In the genomic region with DNA sequence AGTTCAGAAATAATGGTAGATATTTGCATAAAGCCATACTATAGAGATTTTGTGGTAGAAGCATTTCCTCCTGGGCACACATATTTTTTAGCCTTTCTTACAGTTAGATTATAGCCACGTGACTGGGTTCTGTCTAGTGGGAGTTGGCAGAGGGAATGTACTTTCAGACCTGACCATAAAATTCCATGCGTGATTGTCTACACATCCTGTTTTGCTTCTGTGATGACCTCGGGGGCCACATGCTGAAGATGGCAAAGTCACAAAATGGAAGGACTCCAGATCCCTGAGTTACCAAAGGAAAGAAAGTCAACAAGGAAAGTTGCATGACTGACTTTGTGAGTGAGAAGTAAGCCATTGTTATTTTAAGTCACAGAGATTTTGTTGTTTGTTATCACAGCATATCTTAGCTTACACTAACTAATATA, we compare ENCODE assay signal across 15 cellular contexts. TPM values are rescaled to one million over a fixed set of nuclear protein-coding genes. Genes with fewer than 3 reads are reported as not detected.
A peak's percentile ranks its signal among the peaks of the same experiment; 100 is the strongest.
DNase-seq lines count a peak whose midpoint lies in the region; ATAC-seq, FAIRE-seq and TF ChIP-seq lines count a peak whose summit lies in the region.
"Had no signal": no experiment of that assay in that cellular context is flagged by ENCODE, and none has a peak within 500 bp of the region (broad histone marks: within the 10 kb centered on the region; RNA-seq: fewer than 3 reads in every experiment).

No MANE protein-coding gene starts in this region.

- no peak overlapping the region for H2BK5ac ChIP-seq in IMR-90 (ENCODE audit: low read depth, low read length, poor library complexity, severe bottlenecking)

- no peaks in the 10 kb centered on the region for H3K36me3 ChIP-seq in IMR-90 (ENCODE audit: control insufficient read depth, insufficient read depth, low read length)
- H3K36me3 ChIP-seq in GM12878 (ENCODE audit: control insufficient read depth in 2 of 2, insufficient read depth in 2 of 2, low read length in 1 of 2) = no peaks in the 10 kb centered on the region
- no peaks in the 10 kb centered on the region for H3K36me3 ChIP-seq in upper lobe of left lung
- H3K36me3 ChIP-seq in CD8-positive, alpha-beta T cell (ENCODE audit: insufficient read depth, low read length) = no peaks in the 10 kb centered on the region
- H3K36me3 ChIP-seq: adrenal gland, Peyer's patch had no signal

- no peaks in the 10 kb centered on the region for H3K9me1 ChIP-seq in IMR-90 (ENCODE audit: insufficient read depth, low read length)

- H3K79me1 ChIP-seq in IMR-90 (ENCODE audit: low read depth in 1 of 2, low read length in 2 of 2) = no peaks in the 10 kb centered on the region

- ATAC-seq in IMR-90 (ENCODE audit: low read depth) (no peak), GM12878 (peak; percentile 63; the same call in 2 of the 3 replicates), left colon (peak; percentile 66), upper lobe of left lung (ENCODE audit: low FRiP score in 2 of 2) (no peak)
- ATAC-seq in CD8-positive, alpha-beta T cell = no peak

- TF ChIP-seq EP300 in GM12878 (IDR thresholded peaks at IDR 0.05; ENCODE audit: borderline replicate concordance in 1 of 2, control insufficient read depth in 1 of 2, low read depth in 2 of 2, low read length in 2 of 2) (no peak), upper lobe of left lung (IDR thresholded peaks at IDR 0.05) (no peak)

- H4K8ac ChIP-seq in IMR-90 (ENCODE audit: low read depth in 2 of 2, low read length in 2 of 2) = no peak overlapping the region

- H3K9me3 ChIP-seq in IMR-90 (ENCODE audit: control insufficient read depth, insufficient read depth, low read length) (no peaks in the 10 kb centered on the region), GM12878 (replicated peaks; ENCODE audit: control insufficient read depth, insufficient read depth, low read length) (no peaks in the 10 kb centered on the region), upper lobe of left lung (no peaks in the 10 kb centered on the region)
- H3K9me3 ChIP-seq in CD8-positive, alpha-beta T cell (ENCODE audit: low read length) = no peaks in the 10 kb centered on the region
- H3K9me3 ChIP-seq: adrenal gland, Peyer's patch had no signal

- H3K4me2 ChIP-seq in IMR-90 (ENCODE audit: low read depth, low read length) (no peak overlapping the region), GM12878 (ENCODE audit: control insufficient read depth, insufficient read depth) (no peak overlapping the region; the same call in 1 of the 2 replicates)
- H3K4me2 ChIP-seq: KMS-11 had no signal

- no peaks in the 10 kb centered on the region for H3K9me3 Mint-ChIP-seq in CD8-positive, alpha-beta T cell

- H2AFZ ChIP-seq in IMR-90 (replicated peaks; ENCODE audit: low read length, poor library complexity) = no peak overlapping the region
- H2AFZ ChIP-seq in GM12878 (ENCODE audit: control insufficient read depth, low read depth, low read length) = no peak overlapping the region
- H2AFZ ChIP-seq: parathyroid adenoma had no signal

- H4K20me1 ChIP-seq in IMR-90 (ENCODE audit: insufficient read depth, low read length) (no peaks in the 10 kb centered on the region), GM12878 (ENCODE audit: control insufficient read depth, insufficient read depth) (no peaks in the 10 kb centered on the region)

- no peak overlapping the region for H3K14ac ChIP-seq in IMR-90 (replicated peaks; ENCODE audit: low read depth, low read length)

- DNase-seq in GM03348 (ENCODE audit: low spot score) (peak; percentile 37), IMR-90 (peak; percentile 2), GM12878 (ENCODE audit: low read depth, low spot score) (no peak), left colon (no peak), upper lobe of left lung (no peak), NCI-H1105 treated with DMSO at 0.1 percent for 48 hours (lab: John Stamatoyannopoulos, UW) (no peak), NCI-H2107 treated with DMSO at 0.1 percent for 48 hours (lab: John Stamatoyannopoulos, UW; ENCODE audit: unreplicated experiment) (no peak)
- no peak for DNase-seq in CD8-positive, alpha-beta T cell
- DNase-seq: mesendoderm, NCI-H2171, Peyer's patch had no signal

- H3K36me3 Mint-ChIP-seq in CD8-positive, alpha-beta T cell = no peaks in the 10 kb centered on the region

- H3K4me3 ChIP-seq in IMR-90 (ENCODE audit: insufficient read depth, low read depth, low read length) = no peak overlapping the region
- no peak overlapping the region for H3K4me3 ChIP-seq in GM12878
- H3K4me3 ChIP-seq in upper lobe of left lung = no peak overlapping the region
- no peak overlapping the region for H3K4me3 ChIP-seq in CD8-positive, alpha-beta T cell (ENCODE audit: low read depth, low read length)
- H3K4me3 ChIP-seq: adrenal gland, Peyer's patch had no signal

- H2AK5ac ChIP-seq in IMR-90 (ENCODE audit: low read depth, low read length) = no peak overlapping the region

- intact Hi-C loops in IMR-90 (cut with micrococcal nuclease) = no loop called here
- intact Hi-C loops in GM12878 (cut with micrococcal nuclease; ENCODE audit: unreplicated experiment) = no loop called here
- intact Hi-C loops in left colon (cut with DNase I, micrococcal nuclease) = no loop called here
- intact Hi-C loops in CD8-positive, alpha-beta T cell (cut with DNase I, micrococcal nuclease) = no loop called here

- no peak overlapping the region for H2BK120ac ChIP-seq in IMR-90 (ENCODE audit: low read depth, low read length)

- H3K56ac ChIP-seq in IMR-90 (ENCODE audit: extremely low read depth, insufficient read depth, low read length) = no peak overlapping the region

- H3K79me2 ChIP-seq in GM12878 (ENCODE audit: control insufficient read depth, insufficient read depth, low read length) = no peaks in the 10 kb centered on the region
- H3K79me2 ChIP-seq: parathyroid adenoma had no signal

- POLR2A ChIA-PET in IMR-90 (lab: Charles Lee; ENCODE audit: unreplicated experiment) (no interaction called here), GM12878 (lab: Charles Lee) (no interaction called here)
- POLR2A ChIA-PET in CD8-positive, alpha-beta T cell (lab: Charles Lee) = no interaction called here

- SMC1A ChIA-PET in GM12878 (lab: Charles Lee; ENCODE audit: uncharacterized antibody, unreplicated experiment) = interaction anchor here (0.6 kb wide), 1 partner anchor 1285 kb away, joined by 3 read pairs; no protein-coding TSS in a partner anchor

- H3K18ac ChIP-seq in IMR-90 (ENCODE audit: low read depth, low read length) = no peak overlapping the region

- H2BK15ac ChIP-seq in IMR-90 (ENCODE audit: low read depth, low read length) = no peak overlapping the region

- TF ChIP-seq POLR2A in IMR-90 (IDR thresholded peaks at IDR 0.05; ENCODE audit: low read depth, low read length) (no peak), GM12878 (IDR thresholded peaks at IDR 0.05; ENCODE audit: low read depth, low read length) (no peak), upper lobe of left lung (IDR thresholded peaks at IDR 0.05) (no peak)

- TF ChIP-seq CTCF in IMR-90 (conservative IDR thresholded peaks at IDR 0.05; ENCODE audit: low read depth, low read length) (no peak), GM12878 (IDR thresholded peaks at IDR 0.05 in 2 of 3, conservative IDR thresholded peaks at IDR 0.05 in 1 of 3; ENCODE audit: control insufficient read depth in 2 of 3, extremely low read depth in 1 of 3, insufficient read depth in 1 of 3, low read depth in 3 of 3, low read length in 3 of 3) (no peak), upper lobe of left lung (IDR thresholded peaks at IDR 0.05) (no peak)
- TF ChIP-seq CTCF in CD8-positive, alpha-beta T cell (IDR thresholded peaks at IDR 0.05) = no peak

- no peak for FAIRE-seq in GM12878 (lab: Jason Lieb, UNC)
- FAIRE-seq: H1 had no signal

- in situ Hi-C loops in IMR-90 (cut with MboI; ENCODE audit: low sequenced_read_pairs) (no loop called here), GM12878 (cut with MboI) (no loop called here)

- H3K27me3 ChIP-seq in IMR-90 (ENCODE audit: control insufficient read depth, insufficient read depth, low read length) (no peaks in the 10 kb centered on the region), GM12878 (replicated peaks in 1 of 2; ENCODE audit: control insufficient read depth in 2 of 2, insufficient read depth in 2 of 2, low read length in 1 of 2) (no peaks in the 10 kb centered on the region), upper lobe of left lung (no peaks in the 10 kb centered on the region)
- H3K27me3 ChIP-seq in CD8-positive, alpha-beta T cell (ENCODE audit: insufficient read depth, low read length) = no peaks in the 10 kb centered on the region
- H3K27me3 ChIP-seq: adrenal gland, Peyer's patch had no signal

- H4K5ac ChIP-seq in IMR-90 (ENCODE audit: low read depth, low read length) = no peak overlapping the region

- H2BK20ac ChIP-seq in IMR-90 (ENCODE audit: low read depth, low read length) = no peak overlapping the region

- H2AK9ac ChIP-seq in IMR-90 (replicated peaks; ENCODE audit: low read depth, low read length, poor library complexity) = no peak overlapping the region

- TF ChIP-seq RAD21 in IMR-90 (IDR thresholded peaks at IDR 0.05; ENCODE audit: low read length) = no peak
- TF ChIP-seq RAD21 in GM12878 (IDR thresholded peaks at IDR 0.05; ENCODE audit: insufficient read depth, low read depth, low read length) = no peak

- WGBS in IMR-90 (ENCODE audit: extremely low coverage in 2 of 2, insufficient read length in 1 of 2), 2 experiments = no CpG with 5 or more reads among the region's 3 CpGs
- 22% methylated on average over 3 of the region's 3 CpGs for WGBS in GM12878 (ENCODE audit: insufficient coverage, insufficient replicate concordance, low lambda C conversion rate, missing lambda C conversion rate)
- 39 to 58% methylated on average over 3 of the region's 3 CpGs for WGBS in upper lobe of left lung, 2 donors

- H3K4ac ChIP-seq in IMR-90 (ENCODE audit: low read depth, low read length) = no peak overlapping the region

- H3K27me3 Mint-ChIP-seq in CD8-positive, alpha-beta T cell (ENCODE audit: low read depth) = no peaks in the 10 kb centered on the region

- H3K4me1 Mint-ChIP-seq in CD8-positive, alpha-beta T cell (ENCODE audit: low read depth) = no peaks in the 10 kb centered on the region

- RAD21 ChIA-PET in GM12878 (lab: Charles Lee; ENCODE audit: unreplicated experiment) = no interaction called here

- H3K4me3 Mint-ChIP-seq in CD8-positive, alpha-beta T cell = no peak overlapping the region

- BruUV-seq in IMR-90 (replicated peaks; lab: Mats Ljungman, UMichigan) = no TSS peak
- no TSS peak for BruUV-seq in GM12878 (replicated peaks; lab: Mats Ljungman, UMichigan)

- dilution Hi-C loops in IMR-90 (cut with HindIII; ENCODE audit: low sequenced_read_pairs, unreplicated experiment) = no loop called here

- no peak overlapping the region for H3K9ac ChIP-seq in IMR-90 (ENCODE audit: low read depth, low read length)
- H3K9ac ChIP-seq in GM12878 (ENCODE audit: control insufficient read depth, insufficient read depth, low read length) = no peak overlapping the region
- H3K9ac ChIP-seq: KMS-11, parathyroid adenoma had no signal

- H3K4me1 ChIP-seq in IMR-90 (ENCODE audit: control insufficient read depth, insufficient read depth, low read length) (peaks cover 2% of the 10 kb centered on the region; the same call in 1 of the 2 replicates), GM12878 (ENCODE audit: control insufficient read depth, insufficient read depth, low read length) (peaks cover 5% of the 10 kb centered on the region; the same call in 1 of the 2 replicates), upper lobe of left lung (no peaks in the 10 kb centered on the region)
- no peaks in the 10 kb centered on the region for H3K4me1 ChIP-seq in CD8-positive, alpha-beta T cell (ENCODE audit: insufficient read depth, low read length)
- H3K4me1 ChIP-seq: parathyroid adenoma, Peyer's patch had no signal

- H3K27ac Mint-ChIP-seq in CD8-positive, alpha-beta T cell = no peak overlapping the region

- H3K27ac ChIP-seq in IMR-90 (ENCODE audit: insufficient read depth, low read length) = no peak overlapping the region
- no peak overlapping the region for H3K27ac ChIP-seq in GM12878 (ENCODE audit: control insufficient read depth, insufficient read depth)
- no peak overlapping the region for H3K27ac ChIP-seq in upper lobe of left lung
- no peak overlapping the region for H3K27ac ChIP-seq in CD8-positive, alpha-beta T cell (ENCODE audit: low read depth, low read length)
- H3K27ac ChIP-seq: KMS-11, parathyroid adenoma had no signal

- H3K23ac ChIP-seq in IMR-90 (ENCODE audit: low read depth, low read length) = no peak overlapping the region

- no peak overlapping the region for H4K91ac ChIP-seq in IMR-90 (ENCODE audit: insufficient read depth, low read depth, low read length)

- CTCF ChIA-PET in IMR-90 (lab: Yijun Ruan, JAX) = no interaction called here
- CTCF ChIA-PET in GM12878 (lab: Yijun Ruan, JAX) = no interaction called here
- CTCF ChIA-PET in CD8-positive, alpha-beta T cell (lab: Charles Lee) = interaction anchor here (0.5 to 0.7 kb wide), 2 partner anchors 10 to 118 kb away, joined by 3 to 5 read pairs; no protein-coding TSS in a partner anchor

RNA-seq across cellular contexts. Expression of gene MIA2, which starts 14.6 kb away (rescaled TPM):
- total RNA-seq in IMR-90 (2012; rRNA removed) = 3.9 and 7.8 TPM in 2 replicates
- 6.8 and 7.0 TPM in 2 replicates for polyA plus RNA-seq in IMR-90 (2012; rRNA removed)
- polyA plus RNA-seq in IMR-90 (2012; cell fraction: cytosol; rRNA removed) = 1.3 and 1.6 TPM in 2 replicates
- 2.6 and 14.8 TPM in 2 replicates for polyA plus RNA-seq in IMR-90 (2012; cell fraction: nucleus; rRNA removed; ENCODE audit: low replicate concordance)
- total RNA-seq in GM12878 (2013; cell fraction: nucleolus; rRNA removed) = 32.1 and 33.9 TPM in 2 replicates
- total RNA-seq in GM12878 (2014; rRNA removed) = 12.3 and 12.6 TPM in 2 replicates
- total RNA-seq in GM12878 (2014; rRNA removed; fragmentation: Illumina TruSeq; extraction: Trizol) = 18.4 and 19.8 TPM in 2 replicates
- total RNA-seq in GM12878 (2021) = 12.6 and 15.7 TPM in 2 replicates
- polyA plus RNA-seq in GM12878 (2011; ENCODE audit: low read depth) = 11.9 TPM
- 36.8 and 46.5 TPM in 2 replicates for polyA plus RNA-seq in GM12878 (2011; rRNA removed)
- polyA plus RNA-seq in GM12878 (2011; cell fraction: cytosol; rRNA removed) = 22.3 and 23.0 TPM in 2 replicates
- 20.0 and 26.4 TPM in 2 replicates for polyA plus RNA-seq in GM12878 (2011; cell fraction: nucleus; rRNA removed)
- polyA plus RNA-seq in GM12878 (2012) = 8.5 and 10.2 TPM in 2 replicates
- polyA plus RNA-seq in GM12878 (2014; fragmentation: Illumina TruSeq; extraction: Trizol) = 24.3 and 29.6 TPM in 2 replicates
- polyA plus RNA-seq in GM12878 (2014; fragmentation: Nextera tagmentation; extraction: Ambion mirVana) = 10 to 100 TPM in 1 of 2 experiments, 1 to 10 TPM in 1; 6.3 to 10.2 TPM
- polyA plus RNA-seq in GM12878 (2014; rRNA removed) = 10.0 and 10.5 TPM in 2 replicates
- polyA plus RNA-seq in GM12878 (2016; fragmentation: Nextera tagmentation; extraction: Ambion mirVana) = 10 to 100 TPM; 19.8 to 20.2 TPM
- 13.5 and 20.1 TPM in 2 replicates for polyA minus RNA-seq in GM12878 (2011; rRNA and poly(A)+ RNA removed)
- 8.6 and 9.5 TPM in 2 replicates for polyA minus RNA-seq in GM12878 (2011; cell fraction: cytosol; rRNA and poly(A)+ RNA removed)
- polyA minus RNA-seq in GM12878 (2011; cell fraction: nucleus; rRNA and poly(A)+ RNA removed) = 10.5 and 18.4 TPM in 2 replicates
- 10 to 100 TPM; 52.4 to 67.9 TPM for total RNA-seq in left colon
- 10 to 100 TPM; 13.0 to 56.8 (median 25.4) TPM for total RNA-seq in upper lobe of left lung
- total RNA-seq in CD8-positive, alpha-beta T cell = 10 to 100 TPM; 16.7 to 19.1 TPM

RNA-seq across cellular contexts. Expression of gene PNN, which starts 44.0 kb away (rescaled TPM):
- total RNA-seq in IMR-90 (2012; rRNA removed) (14.9 and 23.6 TPM in 2 replicates), GM12878 (2014; rRNA removed) (49.5 and 56.7 TPM in 2 replicates), GM12878 (2014; rRNA removed; fragmentation: Illumina TruSeq; extraction: Trizol) (89.7 and 90.4 TPM in 2 replicates), GM12878 (2021) (84.9 and 91.7 TPM in 2 replicates), left colon (10 to 100 TPM; 36.6 to 49.4 TPM), upper lobe of left lung (100 to 1,000 TPM in 1 of 6 donors, 10 to 100 TPM in 5; 24.9 to 177 (median 46.7) TPM)
- polyA plus RNA-seq in IMR-90 (2012; rRNA removed) (20.6 and 28.8 TPM in 2 replicates), GM12878 (2011; rRNA removed) (46.6 and 67.2 TPM in 2 replicates), GM12878 (2014; fragmentation: Illumina TruSeq; extraction: Trizol) (166 and 215 TPM in 2 replicates), GM12878 (2014; fragmentation: Nextera tagmentation; extraction: Ambion mirVana) (10 to 100 TPM; 44.2 to 55.4 TPM), GM12878 (2014; rRNA removed) (113 and 127 TPM in 2 replicates), GM12878 (2016; fragmentation: Nextera tagmentation; extraction: Ambion mirVana) (100 to 1,000 TPM; 107 to 114 TPM)
- polyA plus RNA-seq in IMR-90 (2012; cell fraction: cytosol; rRNA removed) = 5.7 and 13.3 TPM in 2 replicates
- 68.5 and 247 TPM in 2 replicates for polyA plus RNA-seq in IMR-90 (2012; cell fraction: nucleus; rRNA removed; ENCODE audit: low replicate concordance)
- 109 and 121 TPM in 2 replicates for total RNA-seq in GM12878 (2013; cell fraction: nucleolus; rRNA removed)
- polyA plus RNA-seq in GM12878 (2011; ENCODE audit: low read depth) = 76.4 TPM
- polyA plus RNA-seq in GM12878 (2011; cell fraction: cytosol; rRNA removed) = 20.3 and 26.2 TPM in 2 replicates
- polyA plus RNA-seq in GM12878 (2011; cell fraction: nucleus; rRNA removed) = 78.7 and 136 TPM in 2 replicates
- 72.4 and 110 TPM in 2 replicates for polyA plus RNA-seq in GM12878 (2012)
- polyA minus RNA-seq in GM12878 (2011; rRNA and poly(A)+ RNA removed) = 13.8 and 16.1 TPM in 2 replicates
- polyA minus RNA-seq in GM12878 (2011; cell fraction: cytosol; rRNA and poly(A)+ RNA removed) = 6.9 and 7.4 TPM in 2 replicates
- 22.7 and 38.6 TPM in 2 replicates for polyA minus RNA-seq in GM12878 (2011; cell fraction: nucleus; rRNA and poly(A)+ RNA removed)
- total RNA-seq in CD8-positive, alpha-beta T cell = 100 to 1,000 TPM; 102 to 109 TPM

RNA-seq across cellular contexts. Expression of gene TRAPPC6B, which starts 49.0 kb away (rescaled TPM):
- total RNA-seq in IMR-90 (2012; rRNA removed) = 17.0 and 32.8 TPM in 2 replicates
- 7.2 and 12.3 TPM in 2 replicates for polyA plus RNA-seq in IMR-90 (2012; rRNA removed)
- polyA plus RNA-seq in IMR-90 (2012; cell fraction: cytosol; rRNA removed) = 5.4 and 7.7 TPM in 2 replicates
- polyA plus RNA-seq in IMR-90 (2012; cell fraction: nucleus; rRNA removed; ENCODE audit: low replicate concordance) = 8.8 and 30.8 TPM in 2 replicates
- 35.5 and 36.2 TPM in 2 replicates for total RNA-seq in GM12878 (2013; cell fraction: nucleolus; rRNA removed)
- total RNA-seq in GM12878 (2014; rRNA removed) = 11.7 and 16.7 TPM in 2 replicates
- 15.0 and 15.3 TPM in 2 replicates for total RNA-seq in GM12878 (2014; rRNA removed; fragmentation: Illumina TruSeq; extraction: Trizol)
- 17.5 and 18.7 TPM in 2 replicates for total RNA-seq in GM12878 (2021)
- 10.7 TPM for polyA plus RNA-seq in GM12878 (2011; ENCODE audit: low read depth)
- 23.0 and 37.2 TPM in 2 replicates for polyA plus RNA-seq in GM12878 (2011; rRNA removed)
- 6.4 and 9.0 TPM in 2 replicates for polyA plus RNA-seq in GM12878 (2011; cell fraction: cytosol; rRNA removed)
- 21.5 and 26.1 TPM in 2 replicates for polyA plus RNA-seq in GM12878 (2011; cell fraction: nucleus; rRNA removed)
- polyA plus RNA-seq in GM12878 (2012) = 11.5 and 11.7 TPM in 2 replicates
- polyA plus RNA-seq in GM12878 (2014; fragmentation: Illumina TruSeq; extraction: Trizol) = 19.9 and 22.0 TPM in 2 replicates
- 1 to 10 TPM; 3.6 to 4.2 TPM for polyA plus RNA-seq in GM12878 (2014; fragmentation: Nextera tagmentation; extraction: Ambion mirVana)
- polyA plus RNA-seq in GM12878 (2014; rRNA removed) = 15.8 and 22.2 TPM in 2 replicates
- 10 to 100 TPM; 21.0 to 22.9 TPM for polyA plus RNA-seq in GM12878 (2016; fragmentation: Nextera tagmentation; extraction: Ambion mirVana)
- 10.3 and 13.3 TPM in 2 replicates for polyA minus RNA-seq in GM12878 (2011; rRNA and poly(A)+ RNA removed)
- polyA minus RNA-seq in GM12878 (2011; cell fraction: cytosol; rRNA and poly(A)+ RNA removed) = 5.6 and 8.2 TPM in 2 replicates
- 11.7 and 23.3 TPM in 2 replicates for polyA minus RNA-seq in GM12878 (2011; cell fraction: nucleus; rRNA and poly(A)+ RNA removed)
- 10 to 100 TPM; 19.0 to 21.2 TPM for total RNA-seq in left colon
- total RNA-seq in upper lobe of left lung = 10 to 100 TPM; 18.5 to 29.1 (median 23.4) TPM
- 1 to 10 TPM; 6.8 to 7.1 TPM for total RNA-seq in CD8-positive, alpha-beta T cell

Comparison
In these comparisons a context has a peak if more than half of its experiments do, and no peak if none do; other contexts are left out.
1. DNase-seq: peak in GM03348 (single experiment) and IMR-90 (single experiment); none in GM12878 (single experiment), left colon (0 of 2), upper lobe of left lung (0 of 2), CD8-positive, alpha-beta T cell (0 of 7), NCI-H1105 treated with DMSO at 0.1 percent for 48 hours (single experiment) and NCI-H2107 treated with DMSO at 0.1 percent for 48 hours (single experiment).
2. ATAC-seq: peak in GM12878 (single experiment) and left colon (single experiment); none in IMR-90 (single experiment), upper lobe of left lung (0 of 2) and CD8-positive, alpha-beta T cell (single experiment).